ENCODE assay signal across 15 cellular contexts in genomic region chr4:147108409-147108808, GRCh38.
"Had no signal": no experiment of that assay in that cellular context is flagged by ENCODE, and none has a peak within 500 bp of the region (broad histone marks: within the 10 kb centered on the region; RNA-seq: fewer than 3 reads in every experiment).

No MANE protein-coding gene starts in this region.

- ATAC-seq: activated CD8-positive, alpha-beta memory T cell treated with anti-CD3 and anti-CD28 coated beads, Interleukin-2, amount 10 ng/mL, durations not matched to agents 7 days and 5 days; activated T-cell treated with anti-CD3 and anti-CD28 coated beads, Interleukin-2, amount 50 U/mL, for 4 hours; left lung; stimulated activated naive CD8-positive, alpha-beta T cell treated with anti-CD3 and anti-CD28 coated beads, Interleukin-15, Interleukin-2, amounts not matched to agents 100 U/mL and 50 U/mL, for 24 hours had no signal

- H3K9me3 ChIP-seq: left lung, sigmoid colon had no signal

- H3K4me1 ChIP-seq: left lung had no signal

- H3K27me3 ChIP-seq: left lung, sigmoid colon had no signal

- DNase-seq: activated CD4-positive, alpha-beta T cell treated with anti-CD3 and anti-CD28 coated beads for 1 hour; activated CD4-positive, alpha-beta T cell treated with anti-CD3 and anti-CD28 coated beads, Interleukin-2, amount 50 U/mL, for 48 hours; activated CD8-positive, alpha-beta memory T cell treated with anti-CD3 and anti-CD28 coated beads, Interleukin-2, amount 10 ng/mL, durations not matched to agents 7 days and 5 days; activated gamma-delta T cell; activated naive CD8-positive, alpha-beta T cell treated with anti-CD3 and anti-CD28 coated beads for 36 hours; activated T-cell treated with anti-CD3 and anti-CD28 coated beads, Interleukin-2, amount 50 U/mL, for 4 hours; aorta; cortex of kidney; effector CD8-positive, alpha-beta T cell; head of caudate nucleus; islet precursor cell; left lung; sigmoid colon; stimulated activated CD4-positive, alpha-beta T cell treated with anti-CD3 and anti-CD28 coated beads, Interleukin-2, amount 100 ng/mL, for 48 hours; stimulated activated naive CD8-positive, alpha-beta T cell treated with anti-CD3 and anti-CD28 coated beads, Interleukin-15, Interleukin-2, amounts not matched to agents 100 U/mL and 50 U/mL, for 24 hours had no signal

- H3K36me3 ChIP-seq: left lung, sigmoid colon had no signal

- H3K27ac ChIP-seq: left lung, sigmoid colon had no signal

- H3K4me3 ChIP-seq: left lung, sigmoid colon had no signal
